ENCODE assay signal across 1 cellular context in the genomic region with DNA sequence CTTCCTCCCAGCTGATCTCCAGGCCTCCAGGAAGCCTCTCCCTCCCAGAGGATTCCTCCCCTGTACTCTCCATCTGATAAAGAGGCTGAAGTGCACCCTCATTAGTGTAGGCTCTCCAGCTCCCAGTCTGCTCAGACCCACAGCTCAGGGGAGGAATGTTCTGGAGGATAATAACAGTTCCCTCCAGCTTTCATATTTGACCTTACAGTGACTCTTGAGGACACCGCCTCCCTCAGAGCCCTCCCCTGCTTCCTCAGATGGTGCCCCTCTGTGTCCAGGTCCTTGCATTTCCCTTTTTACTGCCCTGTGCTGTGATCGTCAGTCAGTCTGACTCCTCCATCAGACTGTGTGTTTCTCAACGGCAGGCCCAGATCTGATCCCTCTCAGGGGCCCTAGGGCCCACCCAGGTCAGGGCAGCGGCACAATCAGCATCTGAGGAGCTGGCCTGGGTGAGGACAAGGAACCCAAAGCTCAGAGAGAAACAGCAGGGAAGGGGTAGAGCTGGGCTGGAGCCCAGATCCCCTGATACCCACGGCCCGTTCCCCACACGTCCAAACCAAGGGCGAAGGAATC.
TF ChIP-seq lines count a peak whose summit lies in the region.

No MANE protein-coding gene starts in this region.

TF ChIP-seq in WTC11, 78 proteins besides CTCF, POLR2A, EP300 and RAD21 (continued from another document):
- TF ChIP-seq, protein P1, sequence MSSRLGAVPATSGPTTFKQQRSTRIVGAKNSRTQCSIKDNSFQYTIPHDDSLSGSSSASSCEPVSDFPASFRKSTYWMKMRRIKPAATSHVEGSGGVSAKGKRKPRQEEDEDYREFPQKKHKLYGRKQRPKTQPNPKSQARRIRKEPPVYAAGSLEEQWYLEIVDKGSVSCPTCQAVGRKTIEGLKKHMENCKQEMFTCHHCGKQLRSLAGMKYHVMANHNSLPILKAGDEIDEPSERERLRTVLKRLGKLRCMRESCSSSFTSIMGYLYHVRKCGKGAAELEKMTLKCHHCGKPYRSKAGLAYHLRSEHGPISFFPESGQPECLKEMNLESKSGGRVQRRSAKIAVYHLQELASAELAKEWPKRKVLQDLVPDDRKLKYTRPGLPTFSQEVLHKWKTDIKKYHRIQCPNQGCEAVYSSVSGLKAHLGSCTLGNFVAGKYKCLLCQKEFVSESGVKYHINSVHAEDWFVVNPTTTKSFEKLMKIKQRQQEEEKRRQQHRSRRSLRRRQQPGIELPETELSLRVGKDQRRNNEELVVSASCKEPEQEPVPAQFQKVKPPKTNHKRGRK (CRISPR knock-in tag; IDR thresholded peaks at IDR 0.05; ENCODE audit: borderline replicate concordance), result no peak
- TF ChIP-seq, protein P2, sequence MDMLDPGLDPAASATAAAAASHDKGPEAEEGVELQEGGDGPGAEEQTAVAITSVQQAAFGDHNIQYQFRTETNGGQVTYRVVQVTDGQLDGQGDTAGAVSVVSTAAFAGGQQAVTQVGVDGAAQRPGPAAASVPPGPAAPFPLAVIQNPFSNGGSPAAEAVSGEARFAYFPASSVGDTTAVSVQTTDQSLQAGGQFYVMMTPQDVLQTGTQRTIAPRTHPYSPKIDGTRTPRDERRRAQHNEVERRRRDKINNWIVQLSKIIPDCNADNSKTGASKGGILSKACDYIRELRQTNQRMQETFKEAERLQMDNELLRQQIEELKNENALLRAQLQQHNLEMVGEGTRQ (CRISPR knock-in tag; IDR thresholded peaks at IDR 0.05), result no peak
